Comparison of ENCODE assay signal across 1 cellular context in genomic region chr19:35118268-35119026, GRCh38.
TF ChIP-seq lines count a peak whose summit lies in the region.

No MANE protein-coding gene starts in this region.

TF ChIP-seq in SK-N-SH, 30 proteins besides CTCF, POLR2A, EP300 and RAD21:
- TF ChIP-seq RFX5 (IDR thresholded peaks at IDR 0.05; ENCODE audit: low read length) = no peak
- TF ChIP-seq POLR2AphosphoS5 (IDR thresholded peaks at IDR 0.05; ENCODE audit: low read depth, low read length) = no peak
- TF ChIP-seq NFIC (IDR thresholded peaks at IDR 0.05; ENCODE audit: borderline replicate concordance) = no peak
- TF ChIP-seq GABPA (IDR thresholded peaks at IDR 0.05; ENCODE audit: low read depth) = no peak
- no peak for TF ChIP-seq ZBTB33 (IDR thresholded peaks at IDR 0.05; ENCODE audit: borderline replicate concordance, low read depth)
- TF ChIP-seq FOXJ3 (CRISPR knock-in tag; IDR thresholded peaks at IDR 0.05) = no peak
- TF ChIP-seq RXRA (IDR thresholded peaks at IDR 0.05; ENCODE audit: borderline replicate concordance, low read depth) = no peak
- no peak for TF ChIP-seq MXI1 (IDR thresholded peaks at IDR 0.05; ENCODE audit: low read depth, low read length)
- TF ChIP-seq TAF1 (IDR thresholded peaks at IDR 0.05; ENCODE audit: borderline replicate concordance, low read depth, low read length) = no peak
